ENCODE assay signal across 10 cellular contexts in the genomic region with DNA sequence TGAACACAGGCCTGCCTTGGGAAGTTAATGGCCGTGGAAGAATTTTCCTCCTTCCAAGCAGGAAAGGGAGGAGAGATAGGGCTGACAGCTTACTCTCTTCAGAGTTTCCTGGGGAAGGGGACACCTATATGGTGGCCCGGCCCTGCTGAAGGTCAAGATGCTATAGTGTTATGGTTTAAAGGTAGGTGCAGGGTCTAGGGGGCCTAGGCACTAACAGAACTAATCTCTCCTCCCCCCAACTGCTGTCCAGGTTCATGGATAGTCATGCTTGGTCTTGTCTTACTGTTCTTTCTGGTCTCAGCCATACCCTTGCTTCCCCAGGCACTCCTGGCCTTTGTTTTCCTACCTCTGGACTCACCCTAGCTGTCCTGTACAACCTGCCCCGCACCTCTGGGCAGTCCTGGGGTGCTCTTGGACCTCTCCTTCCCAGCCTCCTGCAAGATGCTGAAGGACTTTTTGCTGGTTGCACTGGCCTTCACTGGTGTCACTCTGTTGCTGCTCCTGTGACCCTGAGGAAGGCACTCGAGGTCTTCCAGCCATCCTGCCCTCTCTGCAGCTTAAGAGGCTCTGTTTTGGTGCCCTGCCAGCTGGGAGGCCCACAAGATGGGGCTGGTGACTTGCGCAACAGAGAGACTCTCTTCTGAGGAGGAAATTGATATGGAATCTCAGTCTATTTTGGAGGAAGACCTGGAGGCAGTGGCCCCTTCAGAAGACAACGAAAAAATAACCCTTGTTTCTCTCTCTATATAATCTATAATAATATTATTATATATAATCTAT.
A peak's percentile ranks its signal among the peaks of the same experiment; 100 is the strongest.
DNase-seq lines count a peak whose midpoint lies in the region; ATAC-seq lines count a peak whose summit lies in the region.
"Had no signal": no experiment of that assay in that cellular context is flagged by ENCODE, and none has a peak within 500 bp of the region (broad histone marks: within the 10 kb centered on the region; RNA-seq: fewer than 3 reads in every experiment).

No MANE protein-coding gene starts in this region.

- ATAC-seq in stimulated activated naive CD8-positive, alpha-beta T cell treated with anti-CD3 and anti-CD28 coated beads, Interleukin-15, Interleukin-2, amounts not matched to agents 100 U/mL and 50 U/mL, for 24 hours, result peak; percentile 48
- ATAC-seq in GM18502 (IDR thresholded peaks at IDR 0.05; ENCODE audit: poor library complexity, unreplicated experiment) (no peak), GM18873 (IDR thresholded peaks at IDR 0.05; ENCODE audit: low FRiP score, unreplicated experiment) (no peak)

- peak; percentile 61 for DNase-seq in activated CD8-positive, alpha-beta memory T cell treated with anti-CD3 and anti-CD28 coated beads, Interleukin-2, amount 50 U/mL, for 48 hours
- no peak for DNase-seq in activated CD8-positive, alpha-beta memory T cell treated with anti-CD3 and anti-CD28 coated beads for 24 hours
- DNase-seq in NCI-H2029 (lab: John Stamatoyannopoulos, UW), result peak; percentile 69
- DNase-seq in astrocyte of the hippocampus (ENCODE audit: low read depth, low spot score), result peak; percentile 8
- DNase-seq in stimulated activated naive CD8-positive, alpha-beta T cell treated with anti-CD3 and anti-CD28 coated beads, Interleukin-15, Interleukin-2, amounts not matched to agents 100 U/mL and 50 U/mL, for 24 hours, result no peak
- DNase-seq in GM19238 (ENCODE audit: insufficient read length, low spot score), result no peak
- DNase-seq: CD8-positive, alpha-beta memory T cell; glutamatergic neuron had no signal

Comparison
In these comparisons a context has a peak if more than half of its experiments do, and no peak if none do; other contexts are left out.
1. DNase-seq: peak in activated CD8-positive, alpha-beta memory T cell treated with anti-CD3 and anti-CD28 coated beads, Interleukin-2, amount 50 U/mL, for 48 hours (single experiment), NCI-H2029 (single experiment) and astrocyte of the hippocampus (single experiment); none in activated CD8-positive, alpha-beta memory T cell treated with anti-CD3 and anti-CD28 coated beads for 24 hours (single experiment), stimulated activated naive CD8-positive, alpha-beta T cell treated with anti-CD3 and anti-CD28 coated beads, Interleukin-15, Interleukin-2, amounts not matched to agents 100 U/mL and 50 U/mL, for 24 hours (single experiment) and GM19238 (single experiment).